In the genomic region with DNA sequence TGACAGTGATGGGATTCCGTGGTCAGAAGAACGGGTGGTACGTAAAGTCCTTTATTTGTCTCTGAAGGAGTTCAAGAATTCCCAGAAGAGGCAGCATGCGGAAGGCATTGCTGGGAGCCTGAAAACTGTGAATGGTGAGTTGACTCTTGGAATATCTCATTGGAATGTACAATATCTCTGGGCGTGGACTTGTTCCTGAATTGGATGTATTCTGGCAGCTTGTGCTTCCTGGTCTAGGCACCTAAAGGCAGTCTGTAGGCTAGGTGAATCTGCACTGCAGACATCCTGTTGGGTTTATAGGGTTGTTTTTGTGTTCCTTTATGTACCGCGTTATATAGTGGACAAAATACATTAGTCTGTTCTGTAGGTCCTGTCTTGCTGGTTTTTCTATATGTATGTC, we compare ENCODE assay signal across 21 cellular contexts.
"Had no signal": no experiment of that assay in that cellular context is flagged by ENCODE, and none has a peak within 500 bp of the region (broad histone marks: within the 10 kb centered on the region; RNA-seq: fewer than 3 reads in every experiment).

No MANE protein-coding gene starts in this region.

- H3K4me3 ChIP-seq: colonic mucosa, heart left ventricle, left lung, lower lobe of right lung, right atrium auricular region, sigmoid colon, smooth muscle cell, tibial artery had no signal

- H3K27ac Mint-ChIP-seq: memory B cell; naive thymus-derived CD8-positive, alpha-beta T cell; stimulated activated effector memory CD8-positive, alpha-beta T cell treated with anti-CD3 and anti-CD28 coated beads, Interleukin-12 subunit alpha, Interleukin-12 subunit beta, amount 100 ng/mL, for 72 hours had no signal

- H3K36me3 ChIP-seq: colonic mucosa, right atrium auricular region, sigmoid colon, tibial artery had no signal

- H3K4me1 ChIP-seq: colonic mucosa had no signal

- H3K4me3 Mint-ChIP-seq: memory B cell; naive thymus-derived CD8-positive, alpha-beta T cell; stimulated activated effector memory CD8-positive, alpha-beta T cell treated with anti-CD3 and anti-CD28 coated beads, Interleukin-12 subunit alpha, Interleukin-12 subunit beta, amount 100 ng/mL, for 72 hours had no signal

- H3K27me3 ChIP-seq: colonic mucosa, heart left ventricle, left lung, neutrophil, right atrium auricular region, sigmoid colon, tibial artery had no signal

- FAIRE-seq: endothelial cell of umbilical vein, frontal cortex, islet of Langerhans had no signal

- H3K27me3 Mint-ChIP-seq: memory B cell; naive thymus-derived CD8-positive, alpha-beta T cell had no signal

- H3K27ac ChIP-seq: colonic mucosa, heart left ventricle, left lung, lower lobe of right lung, neutrophil, right atrium auricular region, sigmoid colon, tibial artery had no signal

- DNase-seq: caudate nucleus; colonic mucosa; dermis blood vessel endothelial cell; heart left ventricle; hippocampal formation; left lung; lower lobe of right lung; naive thymus-derived CD8-positive, alpha-beta T cell; sigmoid colon; stimulated activated CD4-positive, alpha-beta T cell treated with anti-CD3 and anti-CD28 coated beads, Interleukin-2, amount 100 ng/mL, for 48 hours; stimulated activated CD8-positive, alpha-beta memory T cell treated with anti-CD3 and anti-CD28 coated beads, Interleukin-4, amount 100 ng/mL, for 48 hours; stimulated activated naive CD8-positive, alpha-beta T cell treated with anti-CD3 and anti-CD28 coated beads, Interleukin-15, Interleukin-2, amounts not matched to agents 100 U/mL and 50 U/mL, for 24 hours; tibial artery had no signal

- H3K9me3 ChIP-seq: colonic mucosa, heart left ventricle, left lung, lower lobe of right lung, neutrophil, right atrium auricular region, sigmoid colon, tibial artery had no signal

- H3K9me3 Mint-ChIP-seq: memory B cell; stimulated activated effector memory CD8-positive, alpha-beta T cell treated with anti-CD3 and anti-CD28 coated beads, Interleukin-12 subunit alpha, Interleukin-12 subunit beta, amount 100 ng/mL, for 72 hours had no signal
